ENCODE assay signal across 1 cellular context in the genomic region with DNA sequence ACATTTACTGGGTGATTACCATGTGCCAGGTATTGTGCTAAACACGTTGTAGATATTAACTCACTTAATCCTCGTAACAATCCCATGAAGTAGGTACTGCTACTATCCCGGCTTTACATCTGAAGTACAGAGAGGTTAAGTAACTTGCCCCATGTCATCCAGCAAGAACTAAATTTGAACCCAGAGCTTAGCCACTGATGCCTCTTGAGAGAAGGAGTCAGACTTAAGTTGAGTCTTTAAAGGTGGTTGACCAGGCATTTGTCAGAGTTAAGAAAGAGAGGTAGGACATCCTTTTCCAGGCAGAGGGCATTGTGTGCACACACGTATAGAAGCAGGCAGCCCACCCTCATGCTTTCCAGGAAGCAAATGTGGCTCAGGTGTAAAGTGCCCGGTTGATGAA.
TF ChIP-seq lines count a peak whose summit lies in the region.

No MANE protein-coding gene starts in this region.

TF ChIP-seq in A549, 52 proteins besides CTCF, POLR2A, EP300 and RAD21 (continued from another document):
- TF ChIP-seq, protein P1, sequence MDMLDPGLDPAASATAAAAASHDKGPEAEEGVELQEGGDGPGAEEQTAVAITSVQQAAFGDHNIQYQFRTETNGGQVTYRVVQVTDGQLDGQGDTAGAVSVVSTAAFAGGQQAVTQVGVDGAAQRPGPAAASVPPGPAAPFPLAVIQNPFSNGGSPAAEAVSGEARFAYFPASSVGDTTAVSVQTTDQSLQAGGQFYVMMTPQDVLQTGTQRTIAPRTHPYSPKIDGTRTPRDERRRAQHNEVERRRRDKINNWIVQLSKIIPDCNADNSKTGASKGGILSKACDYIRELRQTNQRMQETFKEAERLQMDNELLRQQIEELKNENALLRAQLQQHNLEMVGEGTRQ (IDR thresholded peaks at IDR 0.05), result no peak
- TF ChIP-seq FOSL2 (IDR thresholded peaks at IDR 0.05) (no peak), FOSL2 (CRISPR knock-in tag; IDR thresholded peaks at IDR 0.05) (no peak), RFX5 (IDR thresholded peaks at IDR 0.05) (no peak), SMC3 (IDR thresholded peaks at IDR 0.05) (no peak), JUN (IDR thresholded peaks at IDR 0.05) (no peak), KDM1A (IDR thresholded peaks at IDR 0.05; ENCODE audit: low read depth) (no peak), CBX2 (IDR thresholded peaks at IDR 0.05; ENCODE audit: borderline replicate concordance, low read depth) (no peak), MAFK (IDR thresholded peaks at IDR 0.05; ENCODE audit: partially characterized antibody) (no peak), TP53 (CRISPR knock-in tag; IDR thresholded peaks at IDR 0.05) (no peak)
- TF ChIP-seq, protein P2, sequence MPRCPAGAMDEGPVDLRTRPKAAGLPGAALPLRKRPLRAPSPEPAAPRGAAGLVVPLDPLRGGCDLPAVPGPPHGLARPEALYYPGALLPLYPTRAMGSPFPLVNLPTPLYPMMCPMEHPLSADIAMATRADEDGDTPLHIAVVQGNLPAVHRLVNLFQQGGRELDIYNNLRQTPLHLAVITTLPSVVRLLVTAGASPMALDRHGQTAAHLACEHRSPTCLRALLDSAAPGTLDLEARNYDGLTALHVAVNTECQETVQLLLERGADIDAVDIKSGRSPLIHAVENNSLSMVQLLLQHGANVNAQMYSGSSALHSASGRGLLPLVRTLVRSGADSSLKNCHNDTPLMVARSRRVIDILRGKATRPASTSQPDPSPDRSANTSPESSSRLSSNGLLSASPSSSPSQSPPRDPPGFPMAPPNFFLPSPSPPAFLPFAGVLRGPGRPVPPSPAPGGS (IDR thresholded peaks at IDR 0.05), result no peak
- TF ChIP-seq, protein P3, sequence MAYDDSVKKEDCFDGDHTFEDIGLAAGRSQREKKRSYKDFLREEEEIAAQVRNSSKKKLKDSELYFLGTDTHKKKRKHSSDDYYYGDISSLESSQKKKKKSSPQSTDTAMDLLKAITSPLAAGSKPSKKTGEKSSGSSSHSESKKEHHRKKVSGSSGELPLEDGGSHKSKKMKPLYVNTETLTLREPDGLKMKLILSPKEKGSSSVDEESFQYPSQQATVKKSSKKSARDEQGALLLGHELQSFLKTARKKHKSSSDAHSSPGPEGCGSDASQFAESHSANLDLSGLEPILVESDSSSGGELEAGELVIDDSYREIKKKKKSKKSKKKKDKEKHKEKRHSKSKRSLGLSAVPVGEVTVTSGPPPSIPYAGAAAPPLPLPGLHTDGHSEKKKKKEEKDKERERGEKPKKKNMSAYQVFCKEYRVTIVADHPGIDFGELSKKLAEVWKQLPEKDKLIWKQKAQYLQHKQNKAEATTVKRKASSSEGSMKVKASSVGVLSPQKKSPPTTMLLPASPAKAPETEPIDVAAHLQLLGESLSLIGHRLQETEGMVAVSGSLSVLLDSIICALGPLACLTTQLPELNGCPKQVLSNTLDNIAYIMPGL (CRISPR knock-in tag; IDR thresholded peaks at IDR 0.05; ENCODE audit: borderline replicate concordance), result no peak
- TF ChIP-seq, protein P4, sequence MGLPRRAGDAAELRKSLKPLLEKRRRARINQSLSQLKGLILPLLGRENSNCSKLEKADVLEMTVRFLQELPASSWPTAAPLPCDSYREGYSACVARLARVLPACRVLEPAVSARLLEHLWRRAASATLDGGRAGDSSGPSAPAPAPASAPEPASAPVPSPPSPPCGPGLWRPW (IDR thresholded peaks at IDR 0.05), result no peak
